Comparison of ENCODE assay signal across 13 cellular contexts in genomic region chrX:12065251-12065650, GRCh38.
DNase-seq lines count a peak whose midpoint lies in the region; ATAC-seq and TF ChIP-seq lines count a peak whose summit lies in the region.
"Had no signal": no experiment of that assay in that cellular context is flagged by ENCODE, and none has a peak within 500 bp of the region (broad histone marks: within the 10 kb centered on the region; RNA-seq: fewer than 3 reads in every experiment).

No MANE protein-coding gene starts in this region.

- H3K4me3 ChIP-seq in iPS DF 6.9 (ENCODE audit: low read length): no peak overlapping the region
- H3K4me3 ChIP-seq: BLaER1 treated with 17β-estradiol and CSF1 and Interleukin-3, amounts not matched to agents 10 nM and 100 nM; prostate gland had no signal

- H3K4me3 Mint-ChIP-seq in WTC11: no peak overlapping the region
- H3K4me3 Mint-ChIP-seq: T-helper 1 cell treated with Interleukin-12 subunit alpha and Interleukin-12 subunit beta and Interleukin-4 antibody, amounts not matched to agents 30 μg/mL and 1 μg/mL, for 36 hours had no signal

- H3K36me3 Mint-ChIP-seq in WTC11: no peaks in the 10 kb centered on the region

- no peaks in the 10 kb centered on the region for H3K27me3 ChIP-seq in iPS DF 6.9 (ENCODE audit: control insufficient read depth, insufficient read depth, low read length)

- POLR2A ChIA-PET in HEK293T (lab: Yijun Ruan, JAX) (no interaction called here), WTC11 (lab: Charles Lee) (no interaction called here)

- peaks cover 4% of the 10 kb centered on the region; the same call in 1 of the 2 replicates for H3K4me1 Mint-ChIP-seq in WTC11

- DNase-seq in AG08395 (ENCODE audit: low spot score): peak; percentile 25
- peak; percentile 14 for DNase-seq in HEK293T (ENCODE audit: extremely low spot score)
- DNase-seq in WTC11 (ENCODE audit: low spot score): peak; percentile 25
- DNase-seq in iPS DF 6.9 (ENCODE audit: low read depth, low spot score): peak; percentile 13
- DNase-seq in activated CD4-positive, alpha-beta T cell treated with anti-CD3 and anti-CD28 coated beads, Interleukin-2, amount 50 U/mL, for 4 hours: no peak
- DNase-seq in NCI-H1105 (lab: John Stamatoyannopoulos, UW): no peak
- DNase-seq in NCI-H1105 treated with DMSO at 0.1 percent for 48 hours (lab: John Stamatoyannopoulos, UW): no peak
- no peak for DNase-seq in NCI-H446 (lab: John Stamatoyannopoulos, UW)
- DNase-seq: kidney, NCI-H2107 had no signal

- H3K4me1 ChIP-seq in iPS DF 6.9 (ENCODE audit: control insufficient read depth, insufficient read depth, low read length): no peaks in the 10 kb centered on the region
- H3K4me1 ChIP-seq: BLaER1 treated with 17β-estradiol and CSF1 and Interleukin-3, amounts not matched to agents 10 nM and 100 nM; prostate gland had no signal

- H3K36me3 ChIP-seq in iPS DF 6.9 (ENCODE audit: control insufficient read depth, insufficient read depth, low read length): no peaks in the 10 kb centered on the region
- H3K36me3 ChIP-seq: BLaER1 treated with 17β-estradiol and CSF1 and Interleukin-3, amounts not matched to agents 10 nM and 100 nM; prostate gland had no signal

- ATAC-seq in WTC11: peak; percentile 90

- CTCF ChIA-PET in HEK293T (lab: Yijun Ruan, JAX) (no interaction called here), WTC11 (lab: Charles Lee) (interaction anchor here (0.5 kb wide), 1 partner anchor 97 kb away, joined by 5 read pairs; no protein-coding TSS in a partner anchor)

- no peak overlapping the region for H3K27ac Mint-ChIP-seq in WTC11
- H3K27ac Mint-ChIP-seq: T-helper 1 cell treated with Interleukin-12 subunit alpha and Interleukin-12 subunit beta and Interleukin-4 antibody, amounts not matched to agents 30 μg/mL and 1 μg/mL, for 36 hours had no signal

- H3K27ac ChIP-seq in iPS DF 6.9 (ENCODE audit: low read length): no peak overlapping the region
- H3K27ac ChIP-seq: BLaER1 treated with 17β-estradiol and CSF1 and Interleukin-3, amounts not matched to agents 10 nM and 100 nM; prostate gland had no signal

- no CpG with 5 or more reads among the region's 5 CpGs for WGBS in iPS DF 6.9 (ENCODE audit: insufficient coverage, insufficient read length)

- no peaks in the 10 kb centered on the region for H3K9me3 ChIP-seq in iPS DF 6.9 (ENCODE audit: control insufficient read depth, insufficient read depth, low read length)
- H3K9me3 ChIP-seq: BLaER1 treated with 17β-estradiol and CSF1 and Interleukin-3, amounts not matched to agents 10 nM and 100 nM; prostate gland had no signal

- H3K9me3 Mint-ChIP-seq in WTC11: no peaks in the 10 kb centered on the region
- H3K9me3 Mint-ChIP-seq: T-helper 1 cell treated with Interleukin-12 subunit alpha and Interleukin-12 subunit beta and Interleukin-4 antibody, amounts not matched to agents 30 μg/mL and 1 μg/mL, for 36 hours had no signal

- no peaks in the 10 kb centered on the region for H3K27me3 Mint-ChIP-seq in WTC11 (ENCODE audit: low read depth)

- no peak for TF ChIP-seq CTCF in WTC11 (IDR thresholded peaks at IDR 0.05)

TF ChIP-seq in HEK293T, 16 proteins besides CTCF, POLR2A, EP300 and RAD21:
- TF ChIP-seq SP1 (IDR thresholded peaks at IDR 0.05): no peak
- no peak for TF ChIP-seq SUZ12 (IDR thresholded peaks at IDR 0.05)
- TF ChIP-seq L3MBTL2 (conservative IDR thresholded peaks at IDR 0.05): no peak
- no peak for TF ChIP-seq NFRKB (IDR thresholded peaks at IDR 0.05)
- no peak for TF ChIP-seq ELF4 (IDR thresholded peaks at IDR 0.05)
- no peak for TF ChIP-seq BHLHE40 (IDR thresholded peaks at IDR 0.05; ENCODE audit: borderline replicate concordance)
- no peak for TF ChIP-seq LEF1 (IDR thresholded peaks at IDR 0.05; ENCODE audit: borderline replicate concordance)
- TF ChIP-seq FOXK2 (IDR thresholded peaks at IDR 0.05): no peak
- TF ChIP-seq CTBP1 (IDR thresholded peaks at IDR 0.05; ENCODE audit: borderline replicate concordance): no peak
- TF ChIP-seq TARDBP (IDR thresholded peaks at IDR 0.05): no peak
- no peak for TF ChIP-seq ARNT (IDR thresholded peaks at IDR 0.05)
- TF ChIP-seq HDGF (IDR thresholded peaks at IDR 0.05; ENCODE audit: borderline replicate concordance): no peak
- no peak for TF ChIP-seq FOXA1 (IDR thresholded peaks at IDR 0.05)
- TF ChIP-seq FOXM1 (IDR thresholded peaks at IDR 0.05; ENCODE audit: borderline replicate concordance): no peak
- TF ChIP-seq, protein P1, sequence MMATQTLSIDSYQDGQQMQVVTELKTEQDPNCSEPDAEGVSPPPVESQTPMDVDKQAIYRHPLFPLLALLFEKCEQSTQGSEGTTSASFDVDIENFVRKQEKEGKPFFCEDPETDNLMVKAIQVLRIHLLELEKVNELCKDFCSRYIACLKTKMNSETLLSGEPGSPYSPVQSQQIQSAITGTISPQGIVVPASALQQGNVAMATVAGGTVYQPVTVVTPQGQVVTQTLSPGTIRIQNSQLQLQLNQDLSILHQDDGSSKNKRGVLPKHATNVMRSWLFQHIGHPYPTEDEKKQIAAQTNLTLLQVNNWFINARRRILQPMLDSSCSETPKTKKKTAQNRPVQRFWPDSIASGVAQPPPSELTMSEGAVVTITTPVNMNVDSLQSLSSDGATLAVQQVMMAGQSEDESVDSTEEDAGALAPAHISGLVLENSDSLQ (IDR thresholded peaks at IDR 0.05): no peak

TF ChIP-seq in WTC11, 78 proteins besides CTCF, POLR2A, EP300 and RAD21 (continues in another document):
- TF ChIP-seq GRHL2 (CRISPR knock-in tag; IDR thresholded peaks at IDR 0.05; ENCODE audit: insufficient replicate concordance, severe bottlenecking): no peak
- no peak for TF ChIP-seq PRDM15 (CRISPR knock-in tag; IDR thresholded peaks at IDR 0.05)
- TF ChIP-seq, protein P2, sequence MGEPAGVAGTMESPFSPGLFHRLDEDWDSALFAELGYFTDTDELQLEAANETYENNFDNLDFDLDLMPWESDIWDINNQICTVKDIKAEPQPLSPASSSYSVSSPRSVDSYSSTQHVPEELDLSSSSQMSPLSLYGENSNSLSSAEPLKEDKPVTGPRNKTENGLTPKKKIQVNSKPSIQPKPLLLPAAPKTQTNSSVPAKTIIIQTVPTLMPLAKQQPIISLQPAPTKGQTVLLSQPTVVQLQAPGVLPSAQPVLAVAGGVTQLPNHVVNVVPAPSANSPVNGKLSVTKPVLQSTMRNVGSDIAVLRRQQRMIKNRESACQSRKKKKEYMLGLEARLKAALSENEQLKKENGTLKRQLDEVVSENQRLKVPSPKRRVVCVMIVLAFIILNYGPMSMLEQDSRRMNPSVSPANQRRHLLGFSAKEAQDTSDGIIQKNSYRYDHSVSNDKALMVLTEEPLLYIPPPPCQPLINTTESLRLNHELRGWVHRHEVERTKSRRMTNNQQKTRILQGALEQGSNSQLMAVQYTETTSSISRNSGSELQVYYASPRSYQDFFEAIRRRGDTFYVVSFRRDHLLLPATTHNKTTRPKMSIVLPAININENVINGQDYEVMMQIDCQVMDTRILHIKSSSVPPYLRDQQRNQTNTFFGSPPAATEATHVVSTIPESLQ (CRISPR knock-in tag; IDR thresholded peaks at IDR 0.05): no peak
- TF ChIP-seq ESRRA (CRISPR knock-in tag; IDR thresholded peaks at IDR 0.05; ENCODE audit: borderline replicate concordance): no peak
- no peak for TF ChIP-seq ZSCAN18 (CRISPR knock-in tag; IDR thresholded peaks at IDR 0.05)
- no peak for TF ChIP-seq KAT7 (CRISPR knock-in tag; IDR thresholded peaks at IDR 0.05; ENCODE audit: borderline replicate concordance)
- TF ChIP-seq GABPB1 (CRISPR knock-in tag; IDR thresholded peaks at IDR 0.05): no peak
- TF ChIP-seq, protein P3, sequence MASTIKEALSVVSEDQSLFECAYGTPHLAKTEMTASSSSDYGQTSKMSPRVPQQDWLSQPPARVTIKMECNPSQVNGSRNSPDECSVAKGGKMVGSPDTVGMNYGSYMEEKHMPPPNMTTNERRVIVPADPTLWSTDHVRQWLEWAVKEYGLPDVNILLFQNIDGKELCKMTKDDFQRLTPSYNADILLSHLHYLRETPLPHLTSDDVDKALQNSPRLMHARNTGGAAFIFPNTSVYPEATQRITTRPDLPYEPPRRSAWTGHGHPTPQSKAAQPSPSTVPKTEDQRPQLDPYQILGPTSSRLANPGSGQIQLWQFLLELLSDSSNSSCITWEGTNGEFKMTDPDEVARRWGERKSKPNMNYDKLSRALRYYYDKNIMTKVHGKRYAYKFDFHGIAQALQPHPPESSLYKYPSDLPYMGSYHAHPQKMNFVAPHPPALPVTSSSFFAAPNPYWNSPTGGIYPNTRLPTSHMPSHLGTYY (CRISPR knock-in tag; IDR thresholded peaks at IDR 0.05): no peak

Comparison
In these comparisons a context has a peak if more than half of its experiments do, and no peak if none do; other contexts are left out.
1. DNase-seq: peak in AG08395 (single experiment), HEK293T (single experiment), WTC11 (single experiment) and iPS DF 6.9 (single experiment); none in activated CD4-positive, alpha-beta T cell treated with anti-CD3 and anti-CD28 coated beads, Interleukin-2, amount 50 U/mL, for 4 hours (0 of 2), NCI-H1105 (single experiment), NCI-H1105 treated with DMSO at 0.1 percent for 48 hours (single experiment) and NCI-H446 (0 of 2).